Comparison of ENCODE assay signal across 1 cellular context in the genomic region with DNA sequence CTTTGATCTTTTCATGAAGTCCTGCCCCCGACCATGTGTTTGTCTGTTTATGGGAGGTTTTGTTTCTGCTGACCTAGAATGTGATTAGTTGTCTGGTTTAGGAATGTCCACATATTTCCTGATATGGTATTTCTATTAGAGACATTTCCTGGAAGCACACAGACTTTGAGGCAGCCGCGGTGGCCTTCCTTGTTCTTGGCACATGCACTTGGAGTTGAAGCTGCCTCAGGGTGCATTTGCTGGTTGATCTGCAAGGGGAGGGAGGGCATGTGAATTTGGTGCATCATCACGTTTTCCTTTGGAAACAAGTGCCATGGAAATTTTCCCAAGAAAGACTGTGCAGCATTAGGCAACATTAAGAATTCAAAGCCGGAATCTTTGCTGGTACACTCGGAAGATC.
TF ChIP-seq lines count a peak whose summit lies in the region.

No MANE protein-coding gene starts in this region.

TF ChIP-seq in K562, 482 proteins besides CTCF, POLR2A, EP300 and RAD21 (continued from another document):
- TF ChIP-seq, protein P1, sequence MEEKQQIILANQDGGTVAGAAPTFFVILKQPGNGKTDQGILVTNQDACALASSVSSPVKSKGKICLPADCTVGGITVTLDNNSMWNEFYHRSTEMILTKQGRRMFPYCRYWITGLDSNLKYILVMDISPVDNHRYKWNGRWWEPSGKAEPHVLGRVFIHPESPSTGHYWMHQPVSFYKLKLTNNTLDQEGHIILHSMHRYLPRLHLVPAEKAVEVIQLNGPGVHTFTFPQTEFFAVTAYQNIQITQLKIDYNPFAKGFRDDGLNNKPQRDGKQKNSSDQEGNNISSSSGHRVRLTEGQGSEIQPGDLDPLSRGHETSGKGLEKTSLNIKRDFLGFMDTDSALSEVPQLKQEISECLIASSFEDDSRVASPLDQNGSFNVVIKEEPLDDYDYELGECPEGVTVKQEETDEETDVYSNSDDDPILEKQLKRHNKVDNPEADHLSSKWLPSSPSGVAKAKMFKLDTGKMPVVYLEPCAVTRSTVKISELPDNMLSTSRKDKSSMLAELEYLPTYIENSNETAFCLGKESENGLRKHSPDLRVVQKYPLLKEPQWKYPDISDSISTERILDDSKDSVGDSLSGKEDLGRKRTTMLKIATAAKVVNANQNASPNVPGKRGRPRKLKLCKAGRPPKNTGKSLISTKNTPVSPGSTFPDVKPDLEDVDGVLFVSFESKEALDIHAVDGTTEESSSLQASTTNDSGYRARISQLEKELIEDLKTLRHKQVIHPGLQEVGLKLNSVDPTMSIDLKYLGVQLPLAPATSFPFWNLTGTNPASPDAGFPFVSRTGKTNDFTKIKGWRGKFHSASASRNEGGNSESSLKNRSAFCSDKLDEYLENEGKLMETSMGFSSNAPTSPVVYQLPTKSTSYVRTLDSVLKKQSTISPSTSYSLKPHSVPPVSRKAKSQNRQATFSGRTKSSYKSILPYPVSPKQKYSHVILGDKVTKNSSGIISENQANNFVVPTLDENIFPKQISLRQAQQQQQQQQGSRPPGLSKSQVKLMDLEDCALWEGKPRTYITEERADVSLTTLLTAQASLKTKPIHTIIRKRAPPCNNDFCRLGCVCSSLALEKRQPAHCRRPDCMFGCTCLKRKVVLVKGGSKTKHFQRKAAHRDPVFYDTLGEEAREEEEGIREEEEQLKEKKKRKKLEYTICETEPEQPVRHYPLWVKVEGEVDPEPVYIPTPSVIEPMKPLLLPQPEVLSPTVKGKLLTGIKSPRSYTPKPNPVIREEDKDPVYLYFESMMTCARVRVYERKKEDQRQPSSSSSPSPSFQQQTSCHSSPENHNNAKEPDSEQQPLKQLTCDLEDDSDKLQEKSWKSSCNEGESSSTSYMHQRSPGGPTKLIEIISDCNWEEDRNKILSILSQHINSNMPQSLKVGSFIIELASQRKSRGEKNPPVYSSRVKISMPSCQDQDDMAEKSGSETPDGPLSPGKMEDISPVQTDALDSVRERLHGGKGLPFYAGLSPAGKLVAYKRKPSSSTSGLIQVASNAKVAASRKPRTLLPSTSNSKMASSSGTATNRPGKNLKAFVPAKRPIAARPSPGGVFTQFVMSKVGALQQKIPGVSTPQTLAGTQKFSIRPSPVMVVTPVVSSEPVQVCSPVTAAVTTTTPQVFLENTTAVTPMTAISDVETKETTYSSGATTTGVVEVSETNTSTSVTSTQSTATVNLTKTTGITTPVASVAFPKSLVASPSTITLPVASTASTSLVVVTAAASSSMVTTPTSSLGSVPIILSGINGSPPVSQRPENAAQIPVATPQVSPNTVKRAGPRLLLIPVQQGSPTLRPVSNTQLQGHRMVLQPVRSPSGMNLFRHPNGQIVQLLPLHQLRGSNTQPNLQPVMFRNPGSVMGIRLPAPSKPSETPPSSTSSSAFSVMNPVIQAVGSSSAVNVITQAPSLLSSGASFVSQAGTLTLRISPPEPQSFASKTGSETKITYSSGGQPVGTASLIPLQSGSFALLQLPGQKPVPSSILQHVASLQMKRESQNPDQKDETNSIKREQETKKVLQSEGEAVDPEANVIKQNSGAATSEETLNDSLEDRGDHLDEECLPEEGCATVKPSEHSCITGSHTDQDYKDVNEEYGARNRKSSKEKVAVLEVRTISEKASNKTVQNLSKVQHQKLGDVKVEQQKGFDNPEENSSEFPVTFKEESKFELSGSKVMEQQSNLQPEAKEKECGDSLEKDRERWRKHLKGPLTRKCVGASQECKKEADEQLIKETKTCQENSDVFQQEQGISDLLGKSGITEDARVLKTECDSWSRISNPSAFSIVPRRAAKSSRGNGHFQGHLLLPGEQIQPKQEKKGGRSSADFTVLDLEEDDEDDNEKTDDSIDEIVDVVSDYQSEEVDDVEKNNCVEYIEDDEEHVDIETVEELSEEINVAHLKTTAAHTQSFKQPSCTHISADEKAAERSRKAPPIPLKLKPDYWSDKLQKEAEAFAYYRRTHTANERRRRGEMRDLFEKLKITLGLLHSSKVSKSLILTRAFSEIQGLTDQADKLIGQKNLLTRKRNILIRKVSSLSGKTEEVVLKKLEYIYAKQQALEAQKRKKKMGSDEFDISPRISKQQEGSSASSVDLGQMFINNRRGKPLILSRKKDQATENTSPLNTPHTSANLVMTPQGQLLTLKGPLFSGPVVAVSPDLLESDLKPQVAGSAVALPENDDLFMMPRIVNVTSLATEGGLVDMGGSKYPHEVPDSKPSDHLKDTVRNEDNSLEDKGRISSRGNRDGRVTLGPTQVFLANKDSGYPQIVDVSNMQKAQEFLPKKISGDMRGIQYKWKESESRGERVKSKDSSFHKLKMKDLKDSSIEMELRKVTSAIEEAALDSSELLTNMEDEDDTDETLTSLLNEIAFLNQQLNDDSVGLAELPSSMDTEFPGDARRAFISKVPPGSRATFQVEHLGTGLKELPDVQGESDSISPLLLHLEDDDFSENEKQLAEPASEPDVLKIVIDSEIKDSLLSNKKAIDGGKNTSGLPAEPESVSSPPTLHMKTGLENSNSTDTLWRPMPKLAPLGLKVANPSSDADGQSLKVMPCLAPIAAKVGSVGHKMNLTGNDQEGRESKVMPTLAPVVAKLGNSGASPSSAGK (IDR thresholded peaks at IDR 0.05): peak; percentile 71
- no peak for TF ChIP-seq YBX1 (IDR thresholded peaks at IDR 0.05)
